ENCODE assay signal across 11 cellular contexts in genomic region chr12:93982847-93983315, GRCh38.
DNase-seq lines count a peak whose midpoint lies in the region; ATAC-seq, FAIRE-seq and TF ChIP-seq lines count a peak whose summit lies in the region.
"Had no signal": no experiment of that assay in that cellular context is flagged by ENCODE, and none has a peak within 500 bp of the region (broad histone marks: within the 10 kb centered on the region; RNA-seq: fewer than 3 reads in every experiment).

No MANE protein-coding gene starts in this region.

- H3K27me3 Mint-ChIP-seq in CD4-positive, CD25-positive, alpha-beta regulatory T cell, result no peaks in the 10 kb centered on the region
- no peaks in the 10 kb centered on the region for H3K27me3 Mint-ChIP-seq in activated T-helper 17 cell treated with anti-CD3 and anti-CD28 coated beads, Interleukin-2, amount 50 U/mL, for 72 hours

- no peak overlapping the region for H3K4me3 ChIP-seq in CD4-positive, CD25-positive, alpha-beta regulatory T cell (ENCODE audit: low read depth, low read length)
- H3K4me3 ChIP-seq: ascending aorta, GM12878 had no signal

- DNase-seq in CD4-positive, CD25-positive, alpha-beta regulatory T cell, result peak in 1 of 3 donors; percentile 68
- DNase-seq in LHCN-M2 (ENCODE audit: low read depth) (peak; percentile 88), kidney glomerular epithelial cell (lab: John Stamatoyannopoulos, UW) (peak; percentile 7), GM12892 (ENCODE audit: insufficient read length) (no peak)

- H3K9me3 ChIP-seq in CD4-positive, CD25-positive, alpha-beta regulatory T cell (ENCODE audit: control insufficient read depth in 2 of 2, low read length in 2 of 2), result no peaks in the 10 kb centered on the region
- H3K9me3 ChIP-seq: ascending aorta had no signal

- no peak overlapping the region for H3K27ac ChIP-seq in CD4-positive, CD25-positive, alpha-beta regulatory T cell (ENCODE audit: insufficient read depth, low read length, poor library complexity, severe bottlenecking)
- H3K27ac ChIP-seq: ascending aorta had no signal

- no peaks in the 10 kb centered on the region for H3K27me3 ChIP-seq in CD4-positive, CD25-positive, alpha-beta regulatory T cell (ENCODE audit: control insufficient read depth, insufficient read depth, low read length)
- H3K27me3 ChIP-seq: ascending aorta had no signal

- H3K4me1 ChIP-seq in CD4-positive, CD25-positive, alpha-beta regulatory T cell (ENCODE audit: control insufficient read depth, insufficient read depth, low read length, poor library complexity, severe bottlenecking), result no peaks in the 10 kb centered on the region

- H3K27ac Mint-ChIP-seq in CD4-positive, CD25-positive, alpha-beta regulatory T cell, result peak overlapping the region in 1 of 3 donors; percentile 90
- no peak overlapping the region for H3K27ac Mint-ChIP-seq in activated T-helper 17 cell treated with anti-CD3 and anti-CD28 coated beads, Interleukin-2, amount 50 U/mL, for 72 hours
- H3K27ac Mint-ChIP-seq: memory B cell had no signal

- peaks cover 4 to 26% (median 9%) of the 10 kb centered on the region in 4 donors for H3K4me1 Mint-ChIP-seq in CD4-positive, CD25-positive, alpha-beta regulatory T cell
- H3K4me1 Mint-ChIP-seq in activated T-helper 17 cell treated with anti-CD3 and anti-CD28 coated beads, Interleukin-2, amount 50 U/mL, for 72 hours, result peaks cover 19% of the 10 kb centered on the region
- H3K4me1 Mint-ChIP-seq: memory B cell had no signal

- H3K36me3 Mint-ChIP-seq in CD4-positive, CD25-positive, alpha-beta regulatory T cell, result no peaks in the 10 kb centered on the region
- no peaks in the 10 kb centered on the region for H3K36me3 Mint-ChIP-seq in activated T-helper 17 cell treated with anti-CD3 and anti-CD28 coated beads, Interleukin-2, amount 50 U/mL, for 72 hours (ENCODE audit: low read depth)

- no peak for FAIRE-seq in GM12892 (lab: Jason Lieb, UNC)
- FAIRE-seq: GM12878 had no signal

- no peak for TF ChIP-seq POLR2A in GM12892 (IDR thresholded peaks at IDR 0.05; ENCODE audit: low read depth, low read length)

- H3K4me3 Mint-ChIP-seq in CD4-positive, CD25-positive, alpha-beta regulatory T cell, result no peak overlapping the region
- no peak overlapping the region for H3K4me3 Mint-ChIP-seq in activated T-helper 17 cell treated with anti-CD3 and anti-CD28 coated beads, Interleukin-2, amount 50 U/mL, for 72 hours
- H3K4me3 Mint-ChIP-seq: memory B cell had no signal

- H3K36me3 ChIP-seq in CD4-positive, CD25-positive, alpha-beta regulatory T cell (ENCODE audit: control insufficient read depth, insufficient read depth, low read length), result no peaks in the 10 kb centered on the region
- H3K36me3 ChIP-seq: ascending aorta had no signal

- ATAC-seq in CD4-positive, CD25-positive, alpha-beta regulatory T cell (ENCODE audit: low read depth in 2 of 2), result peak; percentile 61 to 66
- peak; percentile 93 for ATAC-seq in activated T-helper 17 cell treated with anti-CD3 and anti-CD28 coated beads, Interleukin-2, amount 50 U/mL, for 72 hours (replicated peaks)
- ATAC-seq in GM21447 (IDR thresholded peaks at IDR 0.05; ENCODE audit: unreplicated experiment), result no peak
- no peak for ATAC-seq in HG02885 (IDR thresholded peaks at IDR 0.05; ENCODE audit: poor library complexity, unreplicated experiment)
- no peak for ATAC-seq in GM18502 (IDR thresholded peaks at IDR 0.05; ENCODE audit: poor library complexity, unreplicated experiment)
- ATAC-seq: GM12878 had no signal

- H3K9me3 Mint-ChIP-seq in CD4-positive, CD25-positive, alpha-beta regulatory T cell, result peaks cover 0 to 3% (median 0%) of the 10 kb centered on the region in 7 donors
- H3K9me3 Mint-ChIP-seq in activated T-helper 17 cell treated with anti-CD3 and anti-CD28 coated beads, Interleukin-2, amount 50 U/mL, for 72 hours, result no peaks in the 10 kb centered on the region
- H3K9me3 Mint-ChIP-seq: memory B cell had no signal

Comparison
In these comparisons a context has a peak if more than half of its experiments do, and no peak if none do; other contexts are left out.
1. ATAC-seq: peak in CD4-positive, CD25-positive, alpha-beta regulatory T cell (2 of 2) and activated T-helper 17 cell treated with anti-CD3 and anti-CD28 coated beads, Interleukin-2, amount 50 U/mL, for 72 hours (single experiment); none in GM21447 (single experiment), HG02885 (single experiment) and GM18502 (single experiment).